In genomic region chr12:132285311-132285741, GRCh38 we compare ENCODE assay signal across 24 cellular contexts. TPM values are rescaled to one million over a fixed set of nuclear protein-coding genes. Genes with fewer than 3 reads are reported as not detected.
A peak's percentile ranks its signal among the peaks of the same experiment; 100 is the strongest.
DNase-seq lines count a peak whose midpoint lies in the region; TF ChIP-seq lines count a peak whose summit lies in the region.
"Had no signal": no experiment of that assay in that cellular context is flagged by ENCODE, and none has a peak within 500 bp of the region (broad histone marks: within the 10 kb centered on the region; RNA-seq: fewer than 3 reads in every experiment).

No MANE protein-coding gene starts in this region.

- peaks cover 30 to 40% (median 35%) of the 10 kb centered on the region in 11 experiments for H3K27me3 ChIP-seq in BLaER1 treated with 17β-estradiol and CSF1 and Interleukin-3, amounts not matched to agents 10 nM and 100 nM
- H3K27me3 ChIP-seq in dorsolateral prefrontal cortex (peaks cover 0 to 63% (median 5%) of the 10 kb centered on the region in 45 donors), adrenal gland (peaks cover 9% of the 10 kb centered on the region)

- H3K9ac ChIP-seq in BLaER1 treated with 17β-estradiol and CSF1 and Interleukin-3, amounts not matched to agents 10 nM and 100 nM, result no peak overlapping the region
- H3K9ac ChIP-seq: GM23248 had no signal

- intact Hi-C loops in dorsolateral prefrontal cortex (cut with DNase I), result no loop called here
- intact Hi-C loops in adrenal gland (cut with DNase I), result no loop called here

- TF ChIP-seq EP300 in Ishikawa (IDR thresholded peaks at IDR 0.05; ENCODE audit: borderline replicate concordance), result no peak

- no peak overlapping the region for H3K4me3 ChIP-seq in BLaER1 treated with 17β-estradiol and CSF1 and Interleukin-3, amounts not matched to agents 10 nM and 100 nM
- H3K4me3 ChIP-seq in dorsolateral prefrontal cortex (no peak overlapping the region), adrenal gland (no peak overlapping the region)
- H3K4me3 ChIP-seq: GM23248, suprapubic skin had no signal

- no peak for TF ChIP-seq RAD21 in Ishikawa (IDR thresholded peaks at IDR 0.05; ENCODE audit: low read depth)

- no peak for TF ChIP-seq POLR2A in adrenal gland (IDR thresholded peaks at IDR 0.05)

- WGBS in adrenal gland, 4 donors, result 82 to 86% (median 83%) methylated on average over 2 to 22 of the region's 22 CpGs

- TF ChIP-seq CTCF in dorsolateral prefrontal cortex (IDR thresholded peaks at IDR 0.05 in 54 of 56, conservative IDR thresholded peaks at IDR 0.05 in 2 of 56; ENCODE audit: low read depth in 1 of 56, partially characterized antibody in 56 of 56), result no peak
- TF ChIP-seq CTCF in adrenal gland (IDR thresholded peaks at IDR 0.05), result no peak

- no peaks in the 10 kb centered on the region for H3K36me3 ChIP-seq in BLaER1 treated with 17β-estradiol and CSF1 and Interleukin-3, amounts not matched to agents 10 nM and 100 nM
- H3K36me3 ChIP-seq in adrenal gland (replicated peaks in 1 of 2), result no peaks in the 10 kb centered on the region
- H3K36me3 ChIP-seq: breast epithelium, suprapubic skin had no signal

- H3K4me1 ChIP-seq in BLaER1 treated with 17β-estradiol and CSF1 and Interleukin-3, amounts not matched to agents 10 nM and 100 nM, result peaks cover 20 to 71% (median 65%) of the 10 kb centered on the region in 10 experiments
- no peaks in the 10 kb centered on the region for H3K4me1 ChIP-seq in adrenal gland (replicated peaks in 1 of 2)

- DNase-seq in dorsolateral prefrontal cortex (peak in 3 of 10 donors; percentile 12 to 38 (median 17)), retina (peak; percentile 49), GOT3 (lab: John Stamatoyannopoulos, UW) (no peak), adrenal gland (no peak), GDM1 (lab: John Stamatoyannopoulos, UW) (no peak)
- DNase-seq: activated CD4-positive, alpha-beta T cell treated with anti-CD3 and anti-CD28 coated beads, Interleukin-2, amount 50 U/mL, for 4 hours; activated CD4-positive, CD25-positive, alpha-beta regulatory T cell; activated naive CD4-positive, alpha-beta T cell treated with anti-CD3 and anti-CD28 coated beads for 36 hours; CD4-positive, CD25-positive, alpha-beta regulatory T cell; effector CD8-positive, alpha-beta T cell; KBM-7; MM.1S; NCI-H2081; NCI-H446; stimulated activated CD4-positive, alpha-beta T cell treated with anti-CD3 and anti-CD28 coated beads, Interleukin-4, amount 100 ng/mL, for 4 hours; stimulated activated naive CD4-positive, alpha-beta T cell had no signal

- peaks cover 0 to 5% (median 3%) of the 10 kb centered on the region in 11 experiments; a peak in 9 of 22 replicates for H3K9me3 ChIP-seq in BLaER1 treated with 17β-estradiol and CSF1 and Interleukin-3, amounts not matched to agents 10 nM and 100 nM (replicated peaks in 1 of 11)
- H3K9me3 ChIP-seq in adrenal gland (replicated peaks in 1 of 3), result no peaks in the 10 kb centered on the region
- H3K9me3 ChIP-seq: breast epithelium, suprapubic skin had no signal

- peaks cover 0 to 15% (median 0%) of the 10 kb centered on the region in 11 experiments; a peak in 2 of 22 replicates for H4K20me1 ChIP-seq in BLaER1 treated with 17β-estradiol and CSF1 and Interleukin-3, amounts not matched to agents 10 nM and 100 nM

- H3K27ac ChIP-seq in BLaER1 treated with 17β-estradiol and CSF1 and Interleukin-3, amounts not matched to agents 10 nM and 100 nM, result no peak overlapping the region
- H3K27ac ChIP-seq in dorsolateral prefrontal cortex (peak overlapping the region in 34 of 59 donors; percentile 3 to 89 (median 54)), adrenal gland (no peak overlapping the region)
- H3K27ac ChIP-seq: breast epithelium, epithelial cell of prostate, GM23248, suprapubic skin had no signal

- peak overlapping the region in 8 of 11 experiments; percentile 9 to 98 (median 90); a peak in 13 of 22 replicates for H3K4me2 ChIP-seq in BLaER1 treated with 17β-estradiol and CSF1 and Interleukin-3, amounts not matched to agents 10 nM and 100 nM

TF ChIP-seq in Ishikawa, 13 proteins besides CTCF, POLR2A, EP300 and RAD21:
- TF ChIP-seq CEBPB (IDR thresholded peaks at IDR 0.05) (no peak), MAX (IDR thresholded peaks at IDR 0.05) (0 out of 2 replicates have a peak, but pooled peaks have one; percentile 6)
TF ChIP-seq in Ishikawa: peak in this region for 1.

RNA-seq across cellular contexts. Expression of gene GALNT9, which starts 44.1 kb away (rescaled TPM):
- total RNA-seq in dorsolateral prefrontal cortex (100 to 1,000 TPM in 37 of 120 experiments, 10 to 100 TPM in 83; 22.8 to 134 (median 90.1) TPM), adrenal gland (1 to 10 TPM in 5 of 8 donors, under 1 TPM in 2, not detected in 1; 0.57 to 7.8 (median 1.8) TPM)
- polyA plus RNA-seq in adrenal gland, result 1 to 10 TPM in 1 of 3 donors, under 1 TPM in 2; 0.44 to 2.5 (median 0.72) TPM
- total RNA-seq: HT1080, sciatic nerve, suprapubic skin had no signal

Comparison
In these comparisons a context has a peak if more than half of its experiments do, and no peak if none do; other contexts are left out.
1. H3K27ac ChIP-seq: peak in dorsolateral prefrontal cortex (34 of 59); none in BLaER1 treated with 17β-estradiol and CSF1 and Interleukin-3, amounts not matched to agents 10 nM and 100 nM (0 of 11) and adrenal gland (0 of 5).